In genomic region chr12:8026282-8026637, GRCh38 we compare ENCODE assay signal across 1 cellular context.
TF ChIP-seq lines count a peak whose summit lies in the region.

No MANE protein-coding gene starts in this region.

TF ChIP-seq in K562, 482 proteins besides CTCF, POLR2A, EP300 and RAD21 (continues in another document):
- TF ChIP-seq BCOR (IDR thresholded peaks at IDR 0.05) (no peak), EP400 (IDR thresholded peaks at IDR 0.05) (0 out of 2 replicates have a peak, but pooled peaks have one; percentile 53), NR2C2 (CRISPR knock-in tag; IDR thresholded peaks at IDR 0.05) (no peak), NR2C2 (tag; IDR thresholded peaks at IDR 0.05) (0 out of 2 replicates have a peak, but pooled peaks have one; percentile 34), SIN3A (IDR thresholded peaks at IDR 0.05; ENCODE audit: borderline replicate concordance in 2 of 2, control insufficient read depth in 1 of 2, low read depth in 2 of 2, low read length in 2 of 2) (no peak), TAF7 (tag; IDR thresholded peaks at IDR 0.05) (peak; percentile 39; the same call in 1 of the 2 replicates), ZKSCAN8 (CRISPR knock-in tag; IDR thresholded peaks at IDR 0.05) (0 out of 2 replicates have a peak, but pooled peaks have one; percentile 21), U2AF1 (optimal IDR thresholded peaks at IDR 0.05; ENCODE audit: low read depth, low read length) (no peak), MYC (IDR thresholded peaks at IDR 0.05; ENCODE audit: low read depth, low read length) (no peak), MYC (CRISPR knock-in tag; IDR thresholded peaks at IDR 0.05; ENCODE audit: borderline replicate concordance, low read depth) (no peak), GTF3C2 (IDR thresholded peaks at IDR 0.05; ENCODE audit: borderline replicate concordance, extremely low read depth, insufficient read length) (no peak), MCM3 (IDR thresholded peaks at IDR 0.05) (no peak), SNIP1 (IDR thresholded peaks at IDR 0.05; ENCODE audit: low read depth) (no peak), CHD2 (IDR thresholded peaks at IDR 0.05; ENCODE audit: low read depth, low read length) (no peak), HIVEP1 (CRISPR knock-in tag; IDR thresholded peaks at IDR 0.05) (no peak), ZMIZ1 (IDR thresholded peaks at IDR 0.05; ENCODE audit: low read depth in 2 of 2, low read length in 2 of 2) (no peak), ETV1 (tag; conservative IDR thresholded peaks at IDR 0.05; ENCODE audit: low read depth) (peak; percentile 53; the same call in 1 of the 2 replicates), E4F1 (CRISPR knock-in tag; IDR thresholded peaks at IDR 0.05; ENCODE audit: borderline replicate concordance) (no peak), ZNF311 (CRISPR knock-in tag; IDR thresholded peaks at IDR 0.05) (no peak), FOXP4 (CRISPR knock-in tag; IDR thresholded peaks at IDR 0.05; ENCODE audit: borderline replicate concordance) (no peak), ZNF764 (CRISPR knock-in tag; IDR thresholded peaks at IDR 0.05; ENCODE audit: low read depth) (no peak), PURB (CRISPR knock-in tag; IDR thresholded peaks at IDR 0.05; ENCODE audit: low read depth) (no peak), ZBTB34 (CRISPR knock-in tag; IDR thresholded peaks at IDR 0.05) (no peak), RBBP5 (IDR thresholded peaks at IDR 0.05; ENCODE audit: borderline replicate concordance, insufficient read depth, low read length, poor library complexity, severe bottlenecking) (no peak), ELK1 (CRISPR knock-in tag; IDR thresholded peaks at IDR 0.05) (no peak), PREB (CRISPR knock-in tag; IDR thresholded peaks at IDR 0.05) (no peak), NUFIP1 (IDR thresholded peaks at IDR 0.05; ENCODE audit: partially characterized antibody) (no peak), MAZ (CRISPR knock-in tag; conservative IDR thresholded peaks at IDR 0.05 in 1 of 2, IDR thresholded peaks at IDR 0.05 in 1 of 2) (no peak), ZFP1 (CRISPR knock-in tag; IDR thresholded peaks at IDR 0.05) (no peak), E2F3 (CRISPR knock-in tag; IDR thresholded peaks at IDR 0.05) (no peak), OTX1 (CRISPR knock-in tag; IDR thresholded peaks at IDR 0.05) (no peak), KDM1A (IDR thresholded peaks at IDR 0.05) (peak; percentile 13 to 41; a peak in 2 of 4 replicates), MAFF (IDR thresholded peaks at IDR 0.05; ENCODE audit: low read length) (no peak), ZNF655 (CRISPR knock-in tag; IDR thresholded peaks at IDR 0.05) (no peak), ZNF639 (CRISPR knock-in tag; conservative IDR thresholded peaks at IDR 0.05 in 1 of 2, IDR thresholded peaks at IDR 0.05 in 1 of 2) (peak in 1 of 2 experiments; percentile 10; a peak in 1 of 4 replicates), SMARCE1 (IDR thresholded peaks at IDR 0.05) (no peak), ZNF518B (CRISPR knock-in tag; IDR thresholded peaks at IDR 0.05) (no peak), ZEB2 (IDR thresholded peaks at IDR 0.05) (no peak)
